Comparison of ENCODE assay signal across 25 cellular contexts in the genomic region with DNA sequence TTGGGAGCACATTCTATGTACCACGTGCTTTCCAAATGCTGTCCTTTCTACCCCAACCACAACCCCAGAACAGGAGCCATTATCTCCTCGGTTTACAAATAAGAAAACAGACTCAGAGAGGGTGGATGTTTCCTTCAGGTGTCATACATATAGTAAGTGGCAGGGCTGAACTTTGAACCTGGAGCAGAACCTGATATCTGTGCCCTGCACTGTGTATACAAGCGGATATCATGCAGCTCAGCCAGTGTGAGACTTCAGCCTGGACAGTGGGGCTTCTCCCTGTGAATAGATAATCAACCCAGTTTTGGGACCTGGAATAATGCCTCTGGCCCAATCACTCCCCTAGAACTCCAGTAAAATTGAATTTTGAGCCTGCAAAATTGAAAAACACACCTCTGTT.
"Had no signal": no experiment of that assay in that cellular context is flagged by ENCODE, and none has a peak within 500 bp of the region (broad histone marks: within the 10 kb centered on the region; RNA-seq: fewer than 3 reads in every experiment).

No MANE protein-coding gene starts in this region.

- H3K9ac ChIP-seq: KMS-11, SK-N-SH had no signal

- H3K9me3 ChIP-seq: SK-N-SH had no signal

- H3K9me3 Mint-ChIP-seq: T-cell had no signal

- ATAC-seq: Panc1, PC-3, T-cell had no signal

- H3K27ac Mint-ChIP-seq: T-cell had no signal

- H3K4me2 ChIP-seq: KMS-11, SK-N-SH had no signal

- DNase-seq: IMR-90; Kasumi-1; MV-4-11; NCI-H1048; NCI-H1105; NCI-H1417; NCI-H1436 treated with DMSO at 0.1 percent for 48 hours; NCI-H1694; NCI-H1930; NCI-H2081; NCI-H2171; NCI-H226; NCI-H446; NCI-H510A; NCI-H524 treated with DMSO at 0.1 percent for 48 hours; NCI-H69; NCI-H774; NK-92 treated with Interleukin-12 subunit alpha and Interleukin-12 subunit beta, amount 100 ng/mL, for 24 hours; PC-3; Right ventricle myocardium superior; SK-N-SH; SW 1271; T-cell had no signal

- H3K4me3 Mint-ChIP-seq: T-cell had no signal

- H3K36me3 Mint-ChIP-seq: T-cell had no signal

- H3K27ac ChIP-seq: KMS-11 had no signal

- H3K4me1 Mint-ChIP-seq: T-cell had no signal
